Comparison of ENCODE assay signal across 9 cellular contexts in the genomic region with DNA sequence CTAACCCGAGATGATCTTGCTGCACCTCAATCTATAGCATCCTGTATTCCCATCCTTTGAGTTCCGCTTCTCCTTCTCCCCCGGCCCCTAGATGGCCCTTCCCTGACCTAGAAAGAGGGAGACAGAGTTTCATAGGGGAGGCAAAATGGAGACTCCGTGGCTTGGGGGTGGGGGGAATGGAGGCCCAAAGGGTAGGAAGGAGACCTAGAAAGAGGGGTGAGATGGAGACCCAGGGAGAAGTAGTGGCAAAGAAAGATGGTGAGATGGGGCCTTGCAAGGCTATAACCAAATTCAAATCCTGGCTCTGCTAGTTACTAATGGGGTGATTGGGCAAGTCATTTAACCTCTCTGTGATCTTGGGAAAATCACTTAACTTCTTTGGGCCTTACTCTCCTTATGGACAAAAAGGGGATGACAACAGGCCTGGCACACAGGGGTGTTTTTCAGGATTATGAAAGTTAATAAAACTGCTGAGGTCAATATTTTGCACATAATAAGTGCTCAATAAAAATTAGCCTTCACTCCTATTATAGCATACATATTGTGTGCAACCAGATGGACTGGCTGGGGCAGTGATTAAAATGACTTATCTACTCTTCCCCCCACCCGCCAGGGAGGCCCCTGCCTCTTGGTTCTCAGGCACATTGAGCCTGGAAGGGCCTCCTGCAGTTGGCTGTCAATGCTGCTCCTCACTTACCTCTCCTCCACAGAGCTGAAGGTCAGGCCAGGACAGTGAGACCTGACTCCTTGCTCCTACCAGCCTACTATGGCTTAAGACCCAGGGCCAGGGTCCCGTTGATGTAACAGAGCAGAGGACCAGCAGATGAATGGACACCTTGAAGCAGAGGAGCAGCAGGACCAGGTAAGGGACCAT. TPM values are rescaled to one million over a fixed set of nuclear protein-coding genes. Genes with fewer than 3 reads are reported as not detected.
DNase-seq lines count a peak whose midpoint lies in the region; ATAC-seq, FAIRE-seq and TF ChIP-seq lines count a peak whose summit lies in the region.
"Had no signal": no experiment of that assay in that cellular context is flagged by ENCODE, and none has a peak within 500 bp of the region (broad histone marks: within the 10 kb centered on the region; RNA-seq: fewer than 3 reads in every experiment).

No MANE protein-coding gene starts in this region.

- H3K27ac ChIP-seq in keratinocyte (ENCODE audit: control insufficient read depth, insufficient read depth, low read length), result peak overlapping the region; percentile 88
- H3K27ac ChIP-seq in testis, result peak overlapping the region; percentile 75 to 91

- H3K36me3 ChIP-seq in keratinocyte (ENCODE audit: control insufficient read depth in 2 of 2, extremely low read depth in 1 of 2, insufficient read depth in 2 of 2, low read length in 2 of 2) (peaks cover 20 to 38% of the 10 kb centered on the region in 2 experiments), testis (ENCODE audit: low read depth, missing control alignments) (no peaks in the 10 kb centered on the region)

- peaks cover 5% of the 10 kb centered on the region for H3K9me1 ChIP-seq in keratinocyte (ENCODE audit: control insufficient read depth, extremely low read depth, insufficient read depth, low read length)

- H3K4me3 Mint-ChIP-seq in T-helper 2 cell treated with Interferon-gamma antibody and Interleukin-4, amounts not matched to agents 5 μg/mL and 100 μg/mL, for 36 hours, result peak overlapping the region; percentile 97
- H3K4me3 Mint-ChIP-seq in activated naive CD8-positive, alpha-beta T cell treated with anti-CD3 and anti-CD28 coated beads, Interleukin-2, amount 50 U/mL, for 24 hours, result peak overlapping the region; percentile 98

- no peak for FAIRE-seq in keratinocyte (lab: Jason Lieb, UNC)

- no peak for DNase-seq in T-helper 2 cell treated with Interferon-gamma antibody and Interleukin-4, amounts not matched to agents 5 μg/mL and 100 μg/mL, for 36 hours (ENCODE audit: low spot score)
- DNase-seq in T-helper 2 cell (no peak), keratinocyte (ENCODE audit: low read depth, low spot score) (no peak), testis (no peak), occipital lobe (lab: John Stamatoyannopoulos, UW) (no peak)
- no peak for DNase-seq in activated naive CD8-positive, alpha-beta T cell treated with anti-CD3 and anti-CD28 coated beads, Interleukin-2, amount 50 U/mL, for 24 hours

- H3K9me3 ChIP-seq in keratinocyte (ENCODE audit: control insufficient read depth, low read depth, low read length) (no peaks in the 10 kb centered on the region), testis (no peaks in the 10 kb centered on the region)

- H3K27me3 ChIP-seq in keratinocyte (ENCODE audit: control insufficient read depth, extremely low read depth, insufficient read depth, low read length) (no peaks in the 10 kb centered on the region), testis (no peaks in the 10 kb centered on the region)

- H3K27me3 Mint-ChIP-seq in T-helper 2 cell treated with Interferon-gamma antibody and Interleukin-4, amounts not matched to agents 5 μg/mL and 100 μg/mL, for 36 hours (ENCODE audit: low read depth), result no peaks in the 10 kb centered on the region
- no peaks in the 10 kb centered on the region for H3K27me3 Mint-ChIP-seq in activated naive CD8-positive, alpha-beta T cell treated with anti-CD3 and anti-CD28 coated beads, Interleukin-2, amount 50 U/mL, for 24 hours

- intact Hi-C loops in testis (cut with DNase I; ENCODE audit: low total_unique reads), result no loop called here

- peak in 1 of 3 experiments; percentile 3 for TF ChIP-seq CTCF in keratinocyte (optimal IDR thresholded peaks at IDR 0.05 in 1 of 3, IDR thresholded peaks at IDR 0.05 in 1 of 3, conservative IDR thresholded peaks at IDR 0.05 in 1 of 3; ENCODE audit: extremely low read depth in 1 of 3, insufficient read depth in 2 of 3, low read length in 3 of 3)
- no peak for TF ChIP-seq CTCF in testis (IDR thresholded peaks at IDR 0.05)

- H3K36me3 Mint-ChIP-seq in T-helper 2 cell treated with Interferon-gamma antibody and Interleukin-4, amounts not matched to agents 5 μg/mL and 100 μg/mL, for 36 hours (ENCODE audit: low read depth), result peaks cover 59% of the 10 kb centered on the region
- H3K36me3 Mint-ChIP-seq in activated naive CD8-positive, alpha-beta T cell treated with anti-CD3 and anti-CD28 coated beads, Interleukin-2, amount 50 U/mL, for 24 hours (ENCODE audit: low read depth), result peaks cover 64% of the 10 kb centered on the region

- peak overlapping the region; percentile 99 for H3K27ac Mint-ChIP-seq in T-helper 2 cell treated with Interferon-gamma antibody and Interleukin-4, amounts not matched to agents 5 μg/mL and 100 μg/mL, for 36 hours
- peak overlapping the region; percentile 100 for H3K27ac Mint-ChIP-seq in activated naive CD8-positive, alpha-beta T cell treated with anti-CD3 and anti-CD28 coated beads, Interleukin-2, amount 50 U/mL, for 24 hours

- TF ChIP-seq POLR2A in testis (IDR thresholded peaks at IDR 0.05), result no peak

- peaks cover 46% of the 10 kb centered on the region for H3K4me1 ChIP-seq in keratinocyte (ENCODE audit: control insufficient read depth, extremely low read depth, insufficient read depth, low read length)
- peaks cover 35% of the 10 kb centered on the region for H3K4me1 ChIP-seq in testis

- dilution Hi-C loops in keratinocyte (cut with MboI; ENCODE audit: extremely low pct_ligation_motif_present, low sequenced_read_pairs), result no loop called here

- H2AFZ ChIP-seq in keratinocyte (ENCODE audit: control insufficient read depth, low read length), result peak overlapping the region; percentile 82

- H4K20me1 ChIP-seq in keratinocyte (ENCODE audit: control insufficient read depth, extremely low read depth, insufficient read depth, low read length), result peaks cover 32% of the 10 kb centered on the region

- no peaks in the 10 kb centered on the region for H3K9me3 Mint-ChIP-seq in T-helper 2 cell treated with Interferon-gamma antibody and Interleukin-4, amounts not matched to agents 5 μg/mL and 100 μg/mL, for 36 hours
- no peaks in the 10 kb centered on the region for H3K9me3 Mint-ChIP-seq in activated naive CD8-positive, alpha-beta T cell treated with anti-CD3 and anti-CD28 coated beads, Interleukin-2, amount 50 U/mL, for 24 hours

- H3K4me3 ChIP-seq in keratinocyte (ENCODE audit: control insufficient read depth in 2 of 3, extremely low read depth in 1 of 3, insufficient read depth in 2 of 3, low read depth in 1 of 3, low read length in 3 of 3) (peak overlapping the region; percentile 83 to 91 (median 87)), testis (peak overlapping the region; percentile 36 to 82)

- 23 to 26% methylated on average over 6 of the region's 6 CpGs for WGBS in testis, 2 donors

- no peak for ATAC-seq in activated naive CD8-positive, alpha-beta T cell treated with anti-CD3 and anti-CD28 coated beads, Interleukin-2, amount 50 U/mL, for 24 hours
- ATAC-seq in HG03097 (IDR thresholded peaks at IDR 0.05; ENCODE audit: low FRiP score, unreplicated experiment) (no peak), GM18868 (IDR thresholded peaks at IDR 0.05; ENCODE audit: unreplicated experiment) (no peak)

- H3K9ac ChIP-seq in keratinocyte (ENCODE audit: control insufficient read depth, extremely low read depth, insufficient read depth, low read length), result peak overlapping the region; percentile 98

- peaks cover 39% of the 10 kb centered on the region for H3K79me2 ChIP-seq in keratinocyte (ENCODE audit: control insufficient read depth, insufficient read depth, low read length)

- H3K4me1 Mint-ChIP-seq in T-helper 2 cell treated with Interferon-gamma antibody and Interleukin-4, amounts not matched to agents 5 μg/mL and 100 μg/mL, for 36 hours (ENCODE audit: low read depth), result peaks cover 39% of the 10 kb centered on the region
- peaks cover 64% of the 10 kb centered on the region for H3K4me1 Mint-ChIP-seq in activated naive CD8-positive, alpha-beta T cell treated with anti-CD3 and anti-CD28 coated beads, Interleukin-2, amount 50 U/mL, for 24 hours

- H3K4me2 ChIP-seq in keratinocyte (ENCODE audit: control insufficient read depth, extremely low read depth, insufficient read depth, low read depth, low read length), result peak overlapping the region; percentile 85

RNA-seq across cellular contexts. Expression of gene SPHK2, which starts 0.6 kb away (rescaled TPM):
- polyA plus RNA-seq in keratinocyte, result 2.8 to 3.8 TPM (median 3.4 TPM) in 3 replicates
- 1.1 TPM for polyA plus RNA-seq in keratinocyte (2011; ENCODE audit: low read depth)
- polyA plus RNA-seq in keratinocyte (2011; cell fraction: cytosol; rRNA removed), result 1.6 and 4.5 TPM in 2 replicates
- 8.2 and 10.9 TPM in 2 replicates for polyA plus RNA-seq in keratinocyte (2011; cell fraction: nucleus; rRNA removed)
- polyA plus RNA-seq in keratinocyte (2012; ENCODE audit: low replicate concordance), result 2.2 and 6.7 TPM in 2 replicates
- polyA minus RNA-seq in keratinocyte, result 4.0 to 7.1 TPM (median 4.4 TPM) in 3 replicates
- polyA minus RNA-seq in keratinocyte (2011; cell fraction: cytosol; rRNA and poly(A)+ RNA removed), result 5.8 TPM
- polyA minus RNA-seq in keratinocyte (2011; cell fraction: nucleus; rRNA and poly(A)+ RNA removed), result 5.1 and 5.2 TPM in 2 replicates
- total RNA-seq in testis, result 10 to 100 TPM; 31.2 to 43.1 TPM
- 47.6 TPM for polyA plus RNA-seq in testis (ENCODE audit: insufficient read depth, low read depth, low replicate concordance)
- total RNA-seq in occipital lobe, result 7.2 TPM

RNA-seq across cellular contexts. Expression of gene RPL18, which starts 1.0 kb away (rescaled TPM):
- polyA plus RNA-seq in keratinocyte, result 1,010 to 1,534 TPM (median 1,015 TPM) in 3 replicates
- 166 TPM for polyA plus RNA-seq in keratinocyte (2011; ENCODE audit: low read depth)
- 744 and 1,244 TPM in 2 replicates for polyA plus RNA-seq in keratinocyte (2011; cell fraction: cytosol; rRNA removed)
- 365 and 473 TPM in 2 replicates for polyA plus RNA-seq in keratinocyte (2011; cell fraction: nucleus; rRNA removed)
- polyA plus RNA-seq in keratinocyte (2012; ENCODE audit: low replicate concordance), result 1,466 and 2,372 TPM in 2 replicates
- polyA minus RNA-seq in keratinocyte, result 491 to 622 TPM (median 599 TPM) in 3 replicates
- 1,163 TPM for polyA minus RNA-seq in keratinocyte (2011; cell fraction: cytosol; rRNA and poly(A)+ RNA removed)
- 177 and 212 TPM in 2 replicates for polyA minus RNA-seq in keratinocyte (2011; cell fraction: nucleus; rRNA and poly(A)+ RNA removed)
- total RNA-seq in testis, result 1,000 to 10,000 TPM; 1,047 to 1,537 TPM
- polyA plus RNA-seq in testis (ENCODE audit: insufficient read depth, low read depth, low replicate concordance), result 1,050 TPM
- total RNA-seq in occipital lobe, result 1,447 TPM

RNA-seq across cellular contexts. Expression of gene FAM83E, which starts 5.1 kb away (rescaled TPM):
- polyA plus RNA-seq in keratinocyte (0.06 to 0.31 TPM (median 0.17 TPM) in 3 replicates), testis (ENCODE audit: insufficient read depth, low read depth, low replicate concordance) (2.2 TPM)
- 0.56 TPM for polyA plus RNA-seq in keratinocyte (2011; ENCODE audit: low read depth)
- polyA plus RNA-seq in keratinocyte (2011; cell fraction: cytosol; rRNA removed), result 0.10 TPM in 1 of 2 replicates, not detected in the other
- polyA plus RNA-seq in keratinocyte (2011; cell fraction: nucleus; rRNA removed), result 0.31 and 0.47 TPM in 2 replicates
- 0.32 and 0.85 TPM in 2 replicates for polyA plus RNA-seq in keratinocyte (2012; ENCODE audit: low replicate concordance)
- polyA minus RNA-seq in keratinocyte, result 2.7 TPM in 1 of 3 replicates, not detected in the others
- not detected for polyA minus RNA-seq in keratinocyte (2011; cell fraction: cytosol; rRNA and poly(A)+ RNA removed)
- polyA minus RNA-seq in keratinocyte (2011; cell fraction: nucleus; rRNA and poly(A)+ RNA removed), result 0.84 and 0.93 TPM in 2 replicates
- total RNA-seq in testis (1 to 10 TPM in 1 of 2 donors, under 1 TPM in 1; 0.99 to 1.6 TPM), occipital lobe (0.47 TPM)

RNA-seq across cellular contexts. Expression of gene SPACA4, which starts 13.4 kb away (rescaled TPM):
- polyA plus RNA-seq in keratinocyte (0.08 TPM in 1 of 3 replicates, not detected in the others), testis (ENCODE audit: insufficient read depth, low read depth, low replicate concordance) (145 TPM)
- polyA plus RNA-seq in keratinocyte (2011; ENCODE audit: low read depth), result 0.65 TPM
- not detected in 2 replicates for polyA plus RNA-seq in keratinocyte (2011; cell fraction: cytosol; rRNA removed)
- polyA plus RNA-seq in keratinocyte (2011; cell fraction: nucleus; rRNA removed), result not detected in 2 replicates
- polyA plus RNA-seq in keratinocyte (2012; ENCODE audit: low replicate concordance), result 2.1 TPM in 1 of 2 replicates, not detected in the other
- polyA minus RNA-seq in keratinocyte, result not detected in 3 replicates
- polyA minus RNA-seq in keratinocyte (2011; cell fraction: cytosol; rRNA and poly(A)+ RNA removed), result not detected
- polyA minus RNA-seq in keratinocyte (2011; cell fraction: nucleus; rRNA and poly(A)+ RNA removed), result not detected in 2 replicates
- total RNA-seq in testis (100 to 1,000 TPM in 1 of 2 donors, 10 to 100 TPM in 1; 72.6 to 147 TPM), occipital lobe (not detected)
- total RNA-seq: activated CD8-positive, alpha-beta memory T cell treated with anti-CD3 and anti-CD28 coated beads for 36 hours had no signal

RNA-seq across cellular contexts. Expression of gene DBP, which starts 17.2 kb away (rescaled TPM):
- polyA plus RNA-seq in keratinocyte (0.79 to 2.0 TPM (median 1.0 TPM) in 3 replicates), testis (ENCODE audit: insufficient read depth, low read depth, low replicate concordance) (30.4 TPM)
- 19.6 TPM for polyA plus RNA-seq in keratinocyte (2011; ENCODE audit: low read depth)
- 0.47 and 1.4 TPM in 2 replicates for polyA plus RNA-seq in keratinocyte (2011; cell fraction: cytosol; rRNA removed)
- polyA plus RNA-seq in keratinocyte (2011; cell fraction: nucleus; rRNA removed), result 1.0 and 1.6 TPM in 2 replicates
- polyA plus RNA-seq in keratinocyte (2012; ENCODE audit: low replicate concordance), result 1.7 and 10.8 TPM in 2 replicates
- 0.53 to 2.1 TPM (median 1.0 TPM) in 3 replicates for polyA minus RNA-seq in keratinocyte
- 2.9 TPM for polyA minus RNA-seq in keratinocyte (2011; cell fraction: cytosol; rRNA and poly(A)+ RNA removed)
- 0.42 and 1.3 TPM in 2 replicates for polyA minus RNA-seq in keratinocyte (2011; cell fraction: nucleus; rRNA and poly(A)+ RNA removed)
- total RNA-seq in testis (10 to 100 TPM; 48.9 to 51.0 TPM), occipital lobe (4.8 TPM)
